23 cellular contexts compared by ENCODE assay signal in the genomic region with DNA sequence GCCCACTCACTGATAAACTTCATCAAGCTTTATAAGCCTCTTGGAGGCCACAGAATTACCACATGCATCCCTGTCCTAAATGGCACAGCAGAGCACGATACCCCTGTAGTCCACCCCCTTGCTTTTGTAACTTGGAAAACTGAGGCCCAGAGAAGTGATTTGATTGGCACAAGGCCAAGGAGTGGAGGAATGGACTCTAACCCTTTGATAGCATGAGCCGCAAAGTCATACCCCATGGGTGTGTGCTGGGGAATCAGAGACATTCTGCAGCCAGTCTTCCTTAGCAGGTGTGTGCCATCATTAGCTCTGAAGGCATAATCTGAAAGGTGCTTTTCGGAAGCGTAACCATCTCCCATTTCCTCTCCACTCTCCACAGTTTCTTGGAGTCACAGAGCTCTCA. TPM values are rescaled to one million over a fixed set of nuclear protein-coding genes. Genes with fewer than 3 reads are reported as not detected.
DNase-seq lines count a peak whose midpoint lies in the region; ATAC-seq, FAIRE-seq and TF ChIP-seq lines count a peak whose summit lies in the region.
"Had no signal": no experiment of that assay in that cellular context is flagged by ENCODE, and none has a peak within 500 bp of the region (broad histone marks: within the 10 kb centered on the region; RNA-seq: fewer than 3 reads in every experiment).

No MANE protein-coding gene starts in this region.

- peak overlapping the region; percentile 34 for H3K27ac Mint-ChIP-seq in activated T-helper 1 cell treated with anti-CD3 and anti-CD28 coated beads, Interleukin-12 subunit alpha, Interleukin-12 subunit beta, Interleukin-2, Interleukin-4 antibody, amounts not matched to agents 30 ng/mL and 10 ng/mL and 1 ng/mL, durations not matched to agents 14 hours and 24 hours and 36 hours
- H3K27ac Mint-ChIP-seq: CD8-positive, alpha-beta memory T cell had no signal

- no peaks in the 10 kb centered on the region for H3K27me3 ChIP-seq in bronchial epithelial cell (ENCODE audit: control insufficient read depth, insufficient read depth, low read length)
- no peaks in the 10 kb centered on the region for H3K27me3 ChIP-seq in small intestine (ENCODE audit: control insufficient read depth in 2 of 2, insufficient read depth in 2 of 2, low read length in 2 of 2)
- H3K27me3 ChIP-seq: BE2C had no signal

- H3K9me3 ChIP-seq in small intestine (ENCODE audit: control insufficient read depth, low read depth) = no peaks in the 10 kb centered on the region
- H3K9me3 ChIP-seq: BE2C had no signal

- H3K4me3 ChIP-seq in bronchial epithelial cell (ENCODE audit: low read depth, low read length) = no peak overlapping the region
- no peak overlapping the region for H3K4me3 ChIP-seq in small intestine (ENCODE audit: low read depth in 1 of 2, low read length in 2 of 2)

- H3K36me3 ChIP-seq in bronchial epithelial cell (ENCODE audit: control insufficient read depth, insufficient read depth, low read length) = peaks cover 4% of the 10 kb centered on the region
- no peaks in the 10 kb centered on the region for H3K36me3 ChIP-seq in small intestine (ENCODE audit: control insufficient read depth in 2 of 2, insufficient read depth in 2 of 2, low read length in 2 of 2)
- H3K36me3 ChIP-seq: BE2C had no signal

- no peaks in the 10 kb centered on the region for H3K27me3 Mint-ChIP-seq in activated T-helper 1 cell treated with anti-CD3 and anti-CD28 coated beads, Interleukin-12 subunit alpha, Interleukin-12 subunit beta, Interleukin-2, Interleukin-4 antibody, amounts not matched to agents 30 ng/mL and 10 ng/mL and 1 ng/mL, durations not matched to agents 14 hours and 24 hours and 36 hours (ENCODE audit: insufficient read depth)
- H3K27me3 Mint-ChIP-seq: CD4-positive, CD25-positive, alpha-beta regulatory T cell had no signal

- peak; percentile 41 for ATAC-seq in left lobe of liver
- ATAC-seq in GM21717 (IDR thresholded peaks at IDR 0.05; ENCODE audit: unreplicated experiment) = no peak

- peaks cover 8% of the 10 kb centered on the region for H3K36me3 Mint-ChIP-seq in activated T-helper 1 cell treated with anti-CD3 and anti-CD28 coated beads, Interleukin-12 subunit alpha, Interleukin-12 subunit beta, Interleukin-2, Interleukin-4 antibody, amounts not matched to agents 30 ng/mL and 10 ng/mL and 1 ng/mL, durations not matched to agents 14 hours and 24 hours and 36 hours (ENCODE audit: low read depth)

- peaks cover 4% of the 10 kb centered on the region for H3K4me1 Mint-ChIP-seq in activated T-helper 1 cell treated with anti-CD3 and anti-CD28 coated beads, Interleukin-12 subunit alpha, Interleukin-12 subunit beta, Interleukin-2, Interleukin-4 antibody, amounts not matched to agents 30 ng/mL and 10 ng/mL and 1 ng/mL, durations not matched to agents 14 hours and 24 hours and 36 hours (ENCODE audit: low read depth)
- H3K4me1 Mint-ChIP-seq: CD8-positive, alpha-beta memory T cell had no signal

- WGBS in small intestine, 3 donors = 23 to 69% (median 44%) methylated on average over 4 of the region's 4 CpGs

- TF ChIP-seq CTCF in bronchial epithelial cell (IDR thresholded peaks at IDR 0.05; ENCODE audit: insufficient read depth, low read length, severe bottlenecking) = no peak

- H3K4me1 ChIP-seq in small intestine (ENCODE audit: control insufficient read depth in 2 of 2, insufficient read depth in 1 of 2, low read depth in 1 of 2, low read length in 1 of 2) = peaks cover 0 to 11% of the 10 kb centered on the region in 2 donors

- no peak overlapping the region for H3K4me3 Mint-ChIP-seq in activated T-helper 1 cell treated with anti-CD3 and anti-CD28 coated beads, Interleukin-12 subunit alpha, Interleukin-12 subunit beta, Interleukin-2, Interleukin-4 antibody, amounts not matched to agents 30 ng/mL and 10 ng/mL and 1 ng/mL, durations not matched to agents 14 hours and 24 hours and 36 hours
- H3K4me3 Mint-ChIP-seq: CD4-positive, CD25-positive, alpha-beta regulatory T cell; CD8-positive, alpha-beta memory T cell had no signal

- FAIRE-seq in bronchial epithelial cell (lab: Jason Lieb, UNC) (peak; percentile 28), small intestine (lab: Jason Lieb, UNC) (no peak)
- FAIRE-seq: A204.1, G401.6, GM12892, GM18507 had no signal

- intact Hi-C loops in activated T-helper 1 cell treated with anti-CD3 and anti-CD28 coated beads, Interleukin-12 subunit alpha, Interleukin-12 subunit beta, Interleukin-2, Interleukin-4 antibody, amounts not matched to agents 30 ng/mL and 10 ng/mL and 1 ng/mL, durations not matched to agents 14 hours and 24 hours and 36 hours (cut with micrococcal nuclease) = no loop called here

- no peak for DNase-seq in activated T-helper 1 cell treated with anti-CD3 and anti-CD28 coated beads, Interleukin-12 subunit alpha, Interleukin-12 subunit beta, Interleukin-2, Interleukin-4 antibody, amounts not matched to agents 30 ng/mL and 10 ng/mL and 1 ng/mL, durations not matched to agents 14 hours and 24 hours and 36 hours (ENCODE audit: low spot score)
- no peak for DNase-seq in bronchial epithelial cell (ENCODE audit: low read depth)
- peak; percentile 60 for DNase-seq in left lobe of liver (ENCODE audit: low spot score)
- DNase-seq in small intestine = peak; percentile 82
- DNase-seq in substantia nigra (lab: John Stamatoyannopoulos, UW) = no peak
- no peak for DNase-seq in foreskin melanocyte
- DNase-seq: ACHN; BE2C; C1 segment of cervical spinal cord; CD4-positive, CD25-positive, alpha-beta regulatory T cell; CD8-positive, alpha-beta memory T cell; COR-L47; DMS 273 treated with DMSO at 0.1 percent for 48 hours; DMS53; DND-41; EL; GOT3; H7 had no signal

- no peaks in the 10 kb centered on the region for H3K9me3 Mint-ChIP-seq in activated T-helper 1 cell treated with anti-CD3 and anti-CD28 coated beads, Interleukin-12 subunit alpha, Interleukin-12 subunit beta, Interleukin-2, Interleukin-4 antibody, amounts not matched to agents 30 ng/mL and 10 ng/mL and 1 ng/mL, durations not matched to agents 14 hours and 24 hours and 36 hours
- H3K9me3 Mint-ChIP-seq: CD4-positive, CD25-positive, alpha-beta regulatory T cell; CD8-positive, alpha-beta memory T cell had no signal

- H3K27ac ChIP-seq in small intestine (ENCODE audit: low read depth in 1 of 2, low read length in 1 of 2) (no peak overlapping the region), substantia nigra (ENCODE audit: low read depth, low read length, poor library complexity, severe bottlenecking) (no peak overlapping the region)

RNA-seq across cellular contexts. Expression of gene PWP1, which starts 28.5 kb away (rescaled TPM):
- 54.4 and 57.1 TPM in 2 replicates for total RNA-seq in activated T-helper 1 cell treated with anti-CD3 and anti-CD28 coated beads, Interleukin-12 subunit alpha, Interleukin-12 subunit beta, Interleukin-2, Interleukin-4 antibody, amounts not matched to agents 30 ng/mL and 10 ng/mL and 1 ng/mL, durations not matched to agents 14 hours and 24 hours and 36 hours
- total RNA-seq in bronchial epithelial cell = 67.2 and 92.1 TPM in 2 replicates
- total RNA-seq in left lobe of liver = 13.3 TPM
- 10 to 100 TPM; 12.4 to 26.5 (median 17.4) TPM for polyA plus RNA-seq in small intestine

Comparison
In these comparisons a context has a peak if more than half of its experiments do, and no peak if none do; other contexts are left out.
1. DNase-seq: peak in left lobe of liver (single experiment) and small intestine (single experiment); none in activated T-helper 1 cell treated with anti-CD3 and anti-CD28 coated beads, Interleukin-12 subunit alpha, Interleukin-12 subunit beta, Interleukin-2, Interleukin-4 antibody, amounts not matched to agents 30 ng/mL and 10 ng/mL and 1 ng/mL, durations not matched to agents 14 hours and 24 hours and 36 hours (single experiment), bronchial epithelial cell (single experiment), substantia nigra (0 of 49) and foreskin melanocyte (single experiment).